8 cellular contexts compared by ENCODE assay signal in genomic region chr22:25111579-25112517, GRCh38.
DNase-seq lines count a peak whose midpoint lies in the region; ATAC-seq and TF ChIP-seq lines count a peak whose summit lies in the region.

No MANE protein-coding gene starts in this region.

- H3K27me3 Mint-ChIP-seq in activated T-cell treated with anti-CD3 and anti-CD28 coated beads, Interleukin-2, amount 50 U/mL, for 24 hours, result no peaks in the 10 kb centered on the region
- H3K27me3 Mint-ChIP-seq in immature natural killer cell (ENCODE audit: low read depth in 3 of 3), result peaks cover 0 to 2% (median 2%) of the 10 kb centered on the region in 3 donors

- peaks cover 22% of the 10 kb centered on the region for H3K4me1 Mint-ChIP-seq in activated T-cell treated with anti-CD3 and anti-CD28 coated beads, Interleukin-2, amount 50 U/mL, for 24 hours (ENCODE audit: low read depth)
- peaks cover 17 to 18% of the 10 kb centered on the region in 2 donors for H3K4me1 Mint-ChIP-seq in immature natural killer cell

- intact Hi-C loops in spleen (cut with DNase I; ENCODE audit: low total_unique reads), result no loop called here

- H3K27me3 ChIP-seq in spleen (replicated peaks in 1 of 7), result peaks cover 0 to 48% (median 7%) of the 10 kb centered on the region in 7 donors

- peak overlapping the region; percentile 75 for H3K27ac Mint-ChIP-seq in activated T-cell treated with anti-CD3 and anti-CD28 coated beads, Interleukin-2, amount 50 U/mL, for 24 hours
- H3K27ac Mint-ChIP-seq in immature natural killer cell, result peak overlapping the region in 1 of 6 donors; percentile 79

- peaks cover 0 to 11% (median 3%) of the 10 kb centered on the region in 8 donors for H3K9me3 ChIP-seq in spleen

- H3K9me3 Mint-ChIP-seq in activated T-cell treated with anti-CD3 and anti-CD28 coated beads, Interleukin-2, amount 50 U/mL, for 24 hours, result peaks cover 6% of the 10 kb centered on the region
- H3K9me3 Mint-ChIP-seq in immature natural killer cell, result no peaks in the 10 kb centered on the region

- peak overlapping the region in 2 of 8 donors; percentile 7 to 26 for H3K27ac ChIP-seq in spleen

- ATAC-seq in HG02798 (IDR thresholded peaks at IDR 0.05; ENCODE audit: poor library complexity, unreplicated experiment) (no peak), GM21390 (IDR thresholded peaks at IDR 0.05; ENCODE audit: unreplicated experiment) (no peak)

- in situ Hi-C loops in astrocyte of the cerebellum (cut with HindIII; ENCODE audit: low sequenced_read_pairs), result no loop called here

- 25 to 48% (median 32%) methylated on average over 21 to 35 of the region's 35 CpGs for WGBS in spleen, 5 donors

- H3K36me3 Mint-ChIP-seq in activated T-cell treated with anti-CD3 and anti-CD28 coated beads, Interleukin-2, amount 50 U/mL, for 24 hours (ENCODE audit: low read depth), result peaks cover 3% of the 10 kb centered on the region
- H3K36me3 Mint-ChIP-seq in immature natural killer cell, result no peaks in the 10 kb centered on the region

- peak; percentile 70 for DNase-seq in activated T-cell treated with anti-CD3 and anti-CD28 coated beads, Interleukin-2, amount 50 U/mL, for 24 hours
- no peak for DNase-seq in activated T-cell treated with anti-CD3 and anti-CD28 coated beads, Interleukin-2, amount 50 U/mL, for 48 hours
- DNase-seq in astrocyte of the cerebellum (ENCODE audit: low read depth) (no peak), immature natural killer cell (no peak), spleen (no peak), GOT3 (lab: John Stamatoyannopoulos, UW) (no peak)

- H3K4me3 ChIP-seq in astrocyte of the cerebellum (ENCODE audit: low read depth, low read length) (peak overlapping the region; percentile 44), spleen (peak overlapping the region; percentile 37 to 70 (median 46))

- TF ChIP-seq POLR2A in spleen (IDR thresholded peaks at IDR 0.05), result no peak

- peak overlapping the region; percentile 78 for H3K4me3 Mint-ChIP-seq in activated T-cell treated with anti-CD3 and anti-CD28 coated beads, Interleukin-2, amount 50 U/mL, for 24 hours
- H3K4me3 Mint-ChIP-seq in immature natural killer cell, result peak overlapping the region; percentile 62 to 94 (median 90)

- peaks cover 0 to 4% (median 0%) of the 10 kb centered on the region in 6 donors for H3K36me3 ChIP-seq in spleen

- H3K4me1 ChIP-seq in spleen, result peaks cover 0 to 22% (median 17%) of the 10 kb centered on the region in 6 donors

- TF ChIP-seq CTCF in astrocyte of the cerebellum (IDR thresholded peaks at IDR 0.05; ENCODE audit: low read depth, low read length, missing control alignments) (no peak), spleen (IDR thresholded peaks at IDR 0.05 in 8 of 11, conservative IDR thresholded peaks at IDR 0.05 in 3 of 11) (peak in 1 of 11 experiments; percentile 15)
